In genomic region chr19:7866399-7867091, GRCh38 we compare ENCODE assay signal across 1 cellular context.
TF ChIP-seq lines count a peak whose summit lies in the region.

No MANE protein-coding gene starts in this region.

TF ChIP-seq in GM23338, 12 proteins besides CTCF, POLR2A, EP300 and RAD21 (continued from another document):
- TF ChIP-seq REST (IDR thresholded peaks at IDR 0.05; ENCODE audit: unreplicated experiment) (no peak), ZNF462 (CRISPR knock-in tag; IDR thresholded peaks at IDR 0.05) (no peak), POLR2AphosphoS5 (IDR thresholded peaks at IDR 0.05; ENCODE audit: low read depth) (no peak), EZH2 (IDR thresholded peaks at IDR 0.05; ENCODE audit: low read depth, unreplicated experiment) (no peak), ZNF114 (CRISPR knock-in tag; IDR thresholded peaks at IDR 0.05) (no peak)
